ENCODE assay signal across 1 cellular context in genomic region chr14:68727315-68728078, GRCh38.
TF ChIP-seq lines count a peak whose summit lies in the region.

No MANE protein-coding gene starts in this region.

TF ChIP-seq in K562, 482 proteins besides CTCF, POLR2A, EP300 and RAD21 (continued from another document):
- TF ChIP-seq THRA (IDR thresholded peaks at IDR 0.05) (no peak), NFXL1 (CRISPR knock-in tag; IDR thresholded peaks at IDR 0.05) (no peak), XRCC3 (IDR thresholded peaks at IDR 0.05) (no peak), ZFX (CRISPR knock-in tag; IDR thresholded peaks at IDR 0.05) (peak; percentile 21; the same call in 1 of the 2 replicates), BRD4 (IDR thresholded peaks at IDR 0.05) (no peak), FOXA1 (IDR thresholded peaks at IDR 0.05; ENCODE audit: borderline replicate concordance) (no peak), HCFC1 (IDR thresholded peaks at IDR 0.05; ENCODE audit: low read depth, low read length) (no peak), STAT6 (CRISPR knock-in tag; IDR thresholded peaks at IDR 0.05) (no peak), MLLT1 (IDR thresholded peaks at IDR 0.05) (no peak)
